Comparison of ENCODE assay signal across 22 cellular contexts in the genomic region with DNA sequence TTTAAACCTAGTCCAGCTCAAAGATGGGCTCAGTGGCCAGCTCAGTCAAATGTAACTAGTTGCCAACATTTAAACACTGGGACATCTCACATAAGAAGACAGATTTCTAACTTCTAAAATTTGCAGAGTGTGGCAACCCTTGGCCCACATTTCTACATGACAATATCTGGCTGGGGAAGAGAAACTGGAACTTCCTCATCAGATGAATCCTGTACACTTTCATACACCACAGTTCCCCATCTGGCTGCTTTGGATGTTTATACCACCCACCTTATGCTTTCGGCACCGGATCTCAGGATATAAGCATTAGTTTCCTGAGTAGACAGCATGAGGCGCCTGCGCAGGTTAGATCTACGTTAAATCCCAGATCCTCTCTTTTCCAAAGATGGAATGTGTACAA.
"Had no signal": no experiment of that assay in that cellular context is flagged by ENCODE, and none has a peak within 500 bp of the region (broad histone marks: within the 10 kb centered on the region; RNA-seq: fewer than 3 reads in every experiment).

No MANE protein-coding gene starts in this region.

- DNase-seq: activated CD4-positive, alpha-beta T cell treated with anti-CD3 and anti-CD28 coated beads, Interleukin-2, amount 10 ng/mL, durations not matched to agents 24 days and 14 days; activated CD8-positive, alpha-beta T cell treated with anti-CD3 and anti-CD28 coated beads for 36 hours; activated naive CD4-positive, alpha-beta T cell treated with anti-CD3 and anti-CD28 coated beads, Interleukin-2, amount 10 ng/mL, durations not matched to agents 7 days and 5 days; activated naive CD8-positive, alpha-beta T cell treated with anti-CD3 and anti-CD28 coated beads, Interleukin-2, amount 50 U/mL, for 24 hours; activated T-cell treated with anti-CD3 and anti-CD28 coated beads, Interleukin-2, amount 50 U/mL, for 24 hours; caudate nucleus; endodermal cell; kidney; left ventricle myocardium superior; mesenchymal stem cell; mucosa of descending colon; naive B cell; ovary; stimulated activated CD4-positive, alpha-beta T cell treated with anti-CD3 and anti-CD28 coated beads, Interleukin-1b, Interleukin-23, amount 100 ng/mL, for 48 hours; stimulated activated CD8-positive, alpha-beta memory T cell treated with anti-CD3 and anti-CD28 coated beads, Interleukin-4, amount 100 ng/mL, for 48 hours; stimulated activated naive CD4-positive, alpha-beta T cell treated with Interleukin-2 at 50 U/mL for 16 hours; T-helper 1 cell; T-helper 9 cell; tibial artery; uterus had no signal

- H3K27me3 Mint-ChIP-seq: activated CD4-positive, alpha-beta T cell treated with anti-CD3 and anti-CD28 coated beads, Interleukin-2, amount 10 ng/mL, durations not matched to agents 24 days and 14 days; activated CD8-positive, alpha-beta T cell treated with anti-CD3 and anti-CD28 coated beads for 36 hours; activated naive CD4-positive, alpha-beta T cell treated with anti-CD3 and anti-CD28 coated beads, Interleukin-2, amount 10 ng/mL, durations not matched to agents 7 days and 5 days; activated naive CD8-positive, alpha-beta T cell treated with anti-CD3 and anti-CD28 coated beads, Interleukin-2, amount 50 U/mL, for 24 hours; activated T-cell treated with anti-CD3 and anti-CD28 coated beads, Interleukin-2, amount 50 U/mL, for 24 hours; brain; naive B cell had no signal

- H3K36me3 Mint-ChIP-seq: activated naive CD4-positive, alpha-beta T cell treated with anti-CD3 and anti-CD28 coated beads, Interleukin-2, amount 10 ng/mL, durations not matched to agents 7 days and 5 days; naive B cell had no signal

- ATAC-seq: activated CD8-positive, alpha-beta T cell treated with anti-CD3 and anti-CD28 coated beads for 36 hours; activated naive CD8-positive, alpha-beta T cell treated with anti-CD3 and anti-CD28 coated beads, Interleukin-2, amount 50 U/mL, for 24 hours; left ventricle myocardium superior; mucosa of descending colon had no signal

- H3K4me1 Mint-ChIP-seq: activated CD4-positive, alpha-beta T cell treated with anti-CD3 and anti-CD28 coated beads, Interleukin-2, amount 10 ng/mL, durations not matched to agents 24 days and 14 days; activated naive CD4-positive, alpha-beta T cell treated with anti-CD3 and anti-CD28 coated beads, Interleukin-2, amount 10 ng/mL, durations not matched to agents 7 days and 5 days; activated naive CD8-positive, alpha-beta T cell treated with anti-CD3 and anti-CD28 coated beads, Interleukin-2, amount 50 U/mL, for 24 hours; endodermal cell; naive B cell had no signal

- H3K4me3 Mint-ChIP-seq: activated CD4-positive, alpha-beta T cell treated with anti-CD3 and anti-CD28 coated beads, Interleukin-2, amount 10 ng/mL, durations not matched to agents 24 days and 14 days; activated CD8-positive, alpha-beta T cell treated with anti-CD3 and anti-CD28 coated beads for 36 hours; activated naive CD4-positive, alpha-beta T cell treated with anti-CD3 and anti-CD28 coated beads, Interleukin-2, amount 10 ng/mL, durations not matched to agents 7 days and 5 days; activated naive CD8-positive, alpha-beta T cell treated with anti-CD3 and anti-CD28 coated beads, Interleukin-2, amount 50 U/mL, for 24 hours; activated T-cell treated with anti-CD3 and anti-CD28 coated beads, Interleukin-2, amount 50 U/mL, for 24 hours; brain; endodermal cell; naive B cell had no signal

- H3K27ac Mint-ChIP-seq: activated CD4-positive, alpha-beta T cell treated with anti-CD3 and anti-CD28 coated beads, Interleukin-2, amount 10 ng/mL, durations not matched to agents 24 days and 14 days; activated CD8-positive, alpha-beta T cell treated with anti-CD3 and anti-CD28 coated beads for 36 hours; activated naive CD4-positive, alpha-beta T cell treated with anti-CD3 and anti-CD28 coated beads, Interleukin-2, amount 10 ng/mL, durations not matched to agents 7 days and 5 days; activated naive CD8-positive, alpha-beta T cell treated with anti-CD3 and anti-CD28 coated beads, Interleukin-2, amount 50 U/mL, for 24 hours; activated T-cell treated with anti-CD3 and anti-CD28 coated beads, Interleukin-2, amount 50 U/mL, for 24 hours; activated T-helper 2 cell treated with anti-CD3 and anti-CD28 coated beads, Interferon-gamma antibody, Interleukin-2, Interleukin-4, amounts not matched to agents 10 μg/mL and 5 μg/mL and 100 μg/mL, durations not matched to agents 14 hours and 24 hours and 36 hours; brain; endodermal cell; naive B cell had no signal

- H3K9me3 Mint-ChIP-seq: activated CD4-positive, alpha-beta T cell treated with anti-CD3 and anti-CD28 coated beads, Interleukin-2, amount 10 ng/mL, durations not matched to agents 24 days and 14 days; activated naive CD4-positive, alpha-beta T cell treated with anti-CD3 and anti-CD28 coated beads, Interleukin-2, amount 10 ng/mL, durations not matched to agents 7 days and 5 days; activated naive CD8-positive, alpha-beta T cell treated with anti-CD3 and anti-CD28 coated beads, Interleukin-2, amount 50 U/mL, for 24 hours had no signal
